In genomic region chr2:128617029-128617590, GRCh38 we compare ENCODE assay signal across 1 cellular context.
TF ChIP-seq lines count a peak whose summit lies in the region.

No MANE protein-coding gene starts in this region.

TF ChIP-seq in WTC11, 78 proteins besides CTCF, POLR2A, EP300 and RAD21 (continued from another document):
- TF ChIP-seq SP1 (CRISPR knock-in tag; conservative IDR thresholded peaks at IDR 0.05) (no peak), SOX15 (CRISPR knock-in tag; IDR thresholded peaks at IDR 0.05) (no peak), E2F4 (CRISPR knock-in tag; IDR thresholded peaks at IDR 0.05; ENCODE audit: borderline replicate concordance, low read depth) (no peak), MXD4 (CRISPR knock-in tag; IDR thresholded peaks at IDR 0.05; ENCODE audit: borderline replicate concordance) (no peak)
